Comparison of ENCODE assay signal across 8 cellular contexts in genomic region chr9:129776938-129777768, GRCh38. TPM values are rescaled to one million over a fixed set of nuclear protein-coding genes. Genes with fewer than 3 reads are reported as not detected.
DNase-seq lines count a peak whose midpoint lies in the region; ATAC-seq and TF ChIP-seq lines count a peak whose summit lies in the region.

No MANE protein-coding gene starts in this region.

- no peak for TF ChIP-seq POLR2A in Peyer's patch (IDR thresholded peaks at IDR 0.05)

- peaks cover 0 to 17% (median 0%) of the 10 kb centered on the region in 4 donors for H3K4me1 ChIP-seq in Peyer's patch
- peaks cover 29% of the 10 kb centered on the region for H3K4me1 ChIP-seq in osteoblast (ENCODE audit: insufficient read depth, low read length)

- TF ChIP-seq CTCF in Peyer's patch (IDR thresholded peaks at IDR 0.05) (no peak), osteoblast (IDR thresholded peaks at IDR 0.05; ENCODE audit: extremely low read depth, low read depth, low read length) (no peak), type B pancreatic cell (conservative IDR thresholded peaks at IDR 0.05) (no peak)

- H3K79me2 ChIP-seq in osteoblast (ENCODE audit: insufficient read depth, low read length), result no peaks in the 10 kb centered on the region

- no peak overlapping the region for H3K4me3 Mint-ChIP-seq in activated naive CD4-positive, alpha-beta T cell treated with anti-CD3 and anti-CD28 coated beads, Interleukin-2, amount 10 ng/mL, durations not matched to agents 7 days and 5 days
- H3K4me3 Mint-ChIP-seq in type B pancreatic cell, result no peak overlapping the region

- H3K9me3 Mint-ChIP-seq in activated naive CD4-positive, alpha-beta T cell treated with anti-CD3 and anti-CD28 coated beads, Interleukin-2, amount 10 ng/mL, durations not matched to agents 7 days and 5 days, result no peaks in the 10 kb centered on the region
- no peaks in the 10 kb centered on the region for H3K9me3 Mint-ChIP-seq in type B pancreatic cell

- ATAC-seq in GM21447 (IDR thresholded peaks at IDR 0.05; ENCODE audit: unreplicated experiment), result no peak
- no peak for ATAC-seq in GM21528 (IDR thresholded peaks at IDR 0.05; ENCODE audit: low FRiP score, unreplicated experiment)

- peaks cover 13% of the 10 kb centered on the region for H3K4me1 Mint-ChIP-seq in activated naive CD4-positive, alpha-beta T cell treated with anti-CD3 and anti-CD28 coated beads, Interleukin-2, amount 10 ng/mL, durations not matched to agents 7 days and 5 days
- H3K4me1 Mint-ChIP-seq in type B pancreatic cell (ENCODE audit: unreplicated experiment), result peaks cover 15% of the 10 kb centered on the region

- H3K27me3 Mint-ChIP-seq in activated naive CD4-positive, alpha-beta T cell treated with anti-CD3 and anti-CD28 coated beads, Interleukin-2, amount 10 ng/mL, durations not matched to agents 7 days and 5 days, result peaks cover 60% of the 10 kb centered on the region
- H3K27me3 Mint-ChIP-seq in type B pancreatic cell, result no peaks in the 10 kb centered on the region

- no peaks in the 10 kb centered on the region for H3K27me3 ChIP-seq in Peyer's patch
- H3K27me3 ChIP-seq in osteoblast (ENCODE audit: insufficient read depth, low read length), result no peaks in the 10 kb centered on the region

- H3K9me3 ChIP-seq in Peyer's patch, result no peaks in the 10 kb centered on the region
- no peaks in the 10 kb centered on the region for H3K9me3 ChIP-seq in osteoblast (ENCODE audit: low read depth, low read length)

- CTCF ChIA-PET in activated naive CD4-positive, alpha-beta T cell treated with anti-CD3 and anti-CD28 coated beads, Interleukin-2, amount 10 ng/mL, durations not matched to agents 7 days and 5 days (lab: Charles Lee), result interaction anchor here (0.8 to 3.9 kb wide), 6 partner anchors 10 to 465 kb away, joined by 3 to 30 read pairs (median 3); no protein-coding TSS in a partner anchor

- DNase-seq in GOT3 (lab: John Stamatoyannopoulos, UW) (peak; percentile 68), Peyer's patch (peak; percentile 59 to 90 (median 75)), globus pallidus (ENCODE audit: low spot score) (peak; percentile 73), osteoblast (ENCODE audit: insufficient read length, low spot score, missing footprints) (peak; percentile 98), type B pancreatic cell (ENCODE audit: extremely low spot score, unreplicated experiment) (no peak)
- DNase-seq in activated naive CD4-positive, alpha-beta T cell treated with anti-CD3 and anti-CD28 coated beads, Interleukin-2, amount 10 ng/mL, durations not matched to agents 7 days and 5 days, result peak; percentile 55

- peak overlapping the region; percentile 75 for H3K4me2 ChIP-seq in osteoblast (ENCODE audit: insufficient read depth, low read length)

- H2AFZ ChIP-seq in osteoblast (ENCODE audit: low read length), result peak overlapping the region; percentile 87

- no peaks in the 10 kb centered on the region for H4K20me1 ChIP-seq in osteoblast (ENCODE audit: insufficient read depth, low read length)

- no peak overlapping the region for H3K27ac Mint-ChIP-seq in activated naive CD4-positive, alpha-beta T cell treated with anti-CD3 and anti-CD28 coated beads, Interleukin-2, amount 10 ng/mL, durations not matched to agents 7 days and 5 days
- H3K27ac Mint-ChIP-seq in type B pancreatic cell, result peak overlapping the region; percentile 53

- H3K4me3 ChIP-seq in Peyer's patch (no peak overlapping the region), osteoblast (ENCODE audit: insufficient read depth, low read length) (peak overlapping the region; percentile 62)

- no peaks in the 10 kb centered on the region for H3K36me3 Mint-ChIP-seq in activated naive CD4-positive, alpha-beta T cell treated with anti-CD3 and anti-CD28 coated beads, Interleukin-2, amount 10 ng/mL, durations not matched to agents 7 days and 5 days
- no peaks in the 10 kb centered on the region for H3K36me3 Mint-ChIP-seq in type B pancreatic cell

- H3K36me3 ChIP-seq in Peyer's patch (no peaks in the 10 kb centered on the region), osteoblast (ENCODE audit: insufficient read depth, low read length) (no peaks in the 10 kb centered on the region)

- peak overlapping the region; percentile 61 to 80 (median 68) for H3K27ac ChIP-seq in Peyer's patch
- H3K27ac ChIP-seq in osteoblast (ENCODE audit: low read depth, low read length), result peak overlapping the region; percentile 97

RNA-seq across cellular contexts. Expression of gene PTGES, which starts 24.3 kb away (rescaled TPM):
- total RNA-seq in Peyer's patch (1 to 10 TPM; 1.8 to 8.7 (median 6.8) TPM), osteoblast (70.9 and 115 TPM in 2 replicates), type B pancreatic cell (ENCODE audit: low replicate concordance) (29.1 and 67.1 TPM in 2 replicates)

RNA-seq across cellular contexts. Expression of gene TOR1B, which starts 25.8 kb away (rescaled TPM):
- total RNA-seq in Peyer's patch (10 to 100 TPM; 19.8 to 54.7 (median 44.5) TPM), osteoblast (27.5 and 31.5 TPM in 2 replicates), type B pancreatic cell (ENCODE audit: low replicate concordance) (19.4 and 23.5 TPM in 2 replicates)

RNA-seq across cellular contexts. Expression of gene TOR1A, which starts 46.8 kb away (rescaled TPM):
- 10 to 100 TPM; 28.9 to 49.6 (median 39.8) TPM for total RNA-seq in Peyer's patch
- total RNA-seq in osteoblast, result 52.1 and 52.5 TPM in 2 replicates
- 28.5 and 36.2 TPM in 2 replicates for total RNA-seq in type B pancreatic cell (ENCODE audit: low replicate concordance)

RNA-seq across cellular contexts. Expression of gene C9orf78, which starts 57.9 kb away (rescaled TPM):
- total RNA-seq in Peyer's patch, result 10 to 100 TPM; 30.2 to 42.2 (median 36.2) TPM
- total RNA-seq in osteoblast, result 30.8 and 41.0 TPM in 2 replicates
- 33.6 and 35.4 TPM in 2 replicates for total RNA-seq in type B pancreatic cell (ENCODE audit: low replicate concordance)

RNA-seq across cellular contexts. Expression of gene USP20, which starts 58.1 kb away (rescaled TPM):
- total RNA-seq in Peyer's patch (10 to 100 TPM; 15.8 to 36.3 (median 22.6) TPM), osteoblast (9.1 and 10.5 TPM in 2 replicates), type B pancreatic cell (ENCODE audit: low replicate concordance) (37.8 and 39.2 TPM in 2 replicates)
